Comparison of ENCODE assay signal across 9 cellular contexts in the genomic region with DNA sequence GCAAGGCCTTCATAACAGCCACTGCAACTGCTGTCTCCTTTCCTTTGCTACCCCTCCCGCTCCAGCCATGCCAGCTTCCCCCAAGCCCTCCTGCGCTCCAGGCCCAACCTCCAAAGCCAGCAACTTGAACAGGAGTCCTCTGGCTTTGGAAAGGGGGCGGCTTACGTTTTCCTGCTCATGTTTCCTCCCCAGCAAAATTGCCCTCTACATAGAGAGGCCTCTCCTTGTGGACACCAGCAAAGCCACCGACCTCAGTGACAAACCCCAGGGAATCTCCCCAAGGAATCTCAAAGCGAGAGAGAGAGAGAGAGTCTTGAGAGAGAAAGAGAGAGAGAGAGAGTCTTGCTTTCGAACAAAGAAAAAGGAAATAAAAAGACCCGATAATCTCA. TPM values are rescaled to one million over a fixed set of nuclear protein-coding genes. Genes with fewer than 3 reads are reported as not detected.
DNase-seq lines count a peak whose midpoint lies in the region; ATAC-seq, FAIRE-seq and TF ChIP-seq lines count a peak whose summit lies in the region.
"Had no signal": no experiment of that assay in that cellular context is flagged by ENCODE, and none has a peak within 500 bp of the region (broad histone marks: within the 10 kb centered on the region; RNA-seq: fewer than 3 reads in every experiment).

No MANE protein-coding gene starts in this region.

- peak; percentile 85 for DNase-seq in SHP77 treated with DMSO at 0.1 percent for 48 hours (lab: John Stamatoyannopoulos, UW)
- no peak for DNase-seq in SHP77 (lab: John Stamatoyannopoulos, UW)
- DNase-seq in esophagus muscularis mucosa (ENCODE audit: extremely low spot score): no peak
- no peak for DNase-seq in GM12891 (ENCODE audit: insufficient read length, low spot score)
- DNase-seq in NCI-H1694 treated with DMSO at 0.1 percent for 48 hours (lab: John Stamatoyannopoulos, UW): no peak

- H3K27me3 ChIP-seq in esophagus muscularis mucosa: no peaks in the 10 kb centered on the region
- H3K27me3 ChIP-seq in neutrophil: no peaks in the 10 kb centered on the region

- H3K4me1 ChIP-seq in esophagus muscularis mucosa: peaks cover 37 to 53% (median 48%) of the 10 kb centered on the region in 4 donors
- peaks cover 34 to 35% of the 10 kb centered on the region in 2 experiments for H3K4me1 ChIP-seq in neutrophil (ENCODE audit: control insufficient read depth in 1 of 2, insufficient read depth in 1 of 2, low read depth in 1 of 2, low read length in 1 of 2)

- intact Hi-C loops in esophagus muscularis mucosa (cut with DNase I): loop anchor here (5.0 kb wide), 1 partner anchor 75 kb away; no protein-coding TSS in a partner anchor

- peak; percentile 14 for ATAC-seq in HG02938 (IDR thresholded peaks at IDR 0.05; ENCODE audit: unreplicated experiment)
- ATAC-seq in SK-N-SH treated with all-trans-retinoic acid at 6 μM for 48 hours: peak; percentile 64

- peak overlapping the region; percentile 93 to 96 (median 94) for H3K27ac ChIP-seq in esophagus muscularis mucosa (replicated peaks in 1 of 4)
- peak overlapping the region; percentile 95 for H3K27ac ChIP-seq in neutrophil

- TF ChIP-seq POLR2A in esophagus muscularis mucosa (IDR thresholded peaks at IDR 0.05; ENCODE audit: low read depth) (no peak), GM12891 (IDR thresholded peaks at IDR 0.05; ENCODE audit: low read depth, low read length) (no peak)

- WGBS in esophagus muscularis mucosa: 10% methylated on average over 8 of the region's 8 CpGs

- no peak for FAIRE-seq in GM12891 (lab: Jason Lieb, UNC)
- FAIRE-seq: bronchial epithelial cell had no signal

- TF ChIP-seq EP300 in esophagus muscularis mucosa (IDR thresholded peaks at IDR 0.05): no peak

- TF ChIP-seq CTCF in esophagus muscularis mucosa (IDR thresholded peaks at IDR 0.05): no peak
- TF ChIP-seq CTCF in neutrophil (IDR thresholded peaks at IDR 0.05): no peak

- H3K36me3 ChIP-seq in esophagus muscularis mucosa (peaks cover 10 to 24% (median 19%) of the 10 kb centered on the region in 4 donors), neutrophil (peaks cover 34% of the 10 kb centered on the region)

- H3K9me3 ChIP-seq in esophagus muscularis mucosa (no peaks in the 10 kb centered on the region), neutrophil (no peaks in the 10 kb centered on the region)

- peak overlapping the region; percentile 81 to 95 (median 90) for H3K4me3 ChIP-seq in esophagus muscularis mucosa
- H3K4me3 ChIP-seq in neutrophil (ENCODE audit: low read depth in 1 of 2, low read length in 1 of 2): peak overlapping the region; percentile 91 to 95

TF ChIP-seq in SK-N-SH treated with all-trans-retinoic acid at 6 μM for 48 hours, 23 proteins besides CTCF, POLR2A, EP300 and RAD21:
- TF ChIP-seq ESRRG (CRISPR knock-in tag; IDR thresholded peaks at IDR 0.05) (no peak), ZFP30 (CRISPR knock-in tag; IDR thresholded peaks at IDR 0.05) (peak; percentile 50)

TF ChIP-seq in GM12891, 5 proteins besides CTCF, POLR2A, EP300 and RAD21:
- TF ChIP-seq TAF1 (IDR thresholded peaks at IDR 0.05; ENCODE audit: low read depth, low read length) (no peak), SPI1 (IDR thresholded peaks at IDR 0.05; ENCODE audit: low read depth, low read length) (no peak), POU2F2 (IDR thresholded peaks at IDR 0.05; ENCODE audit: low read depth, low read length) (no peak), PAX5 (IDR thresholded peaks at IDR 0.05; ENCODE audit: insufficient read depth, low read length, severe bottlenecking) (no peak), POLR2AphosphoS5 (IDR thresholded peaks at IDR 0.05; ENCODE audit: low read depth, low read length) (no peak)

RNA-seq across cellular contexts. Expression of a gene that starts 0.4 kb away (rescaled TPM):
- total RNA-seq in esophagus muscularis mucosa: 10 to 100 TPM; 17.9 to 22.9 (median 21.4) TPM
- 13.8 TPM for polyA plus RNA-seq in GM12891 (2012; ENCODE audit: low read depth, missing spikeins)

RNA-seq across cellular contexts. Expression of a gene that starts 17.1 kb away (rescaled TPM):
- 10 to 100 TPM in 1 of 4 donors, 1 to 10 TPM in 3; 5.0 to 10.2 (median 7.1) TPM for total RNA-seq in esophagus muscularis mucosa
- polyA plus RNA-seq in GM12891 (2012; ENCODE audit: low read depth, missing spikeins): 19.5 TPM

RNA-seq across cellular contexts. Expression of a gene that starts 42.7 kb away (rescaled TPM):
- not detected for total RNA-seq in esophagus muscularis mucosa
- 0.14 TPM for polyA plus RNA-seq in GM12891 (2012; ENCODE audit: low read depth, missing spikeins)
- total RNA-seq: bronchial epithelial cell had no signal

RNA-seq across cellular contexts. Expression of a gene that starts 55.3 kb away (rescaled TPM):
- total RNA-seq in esophagus muscularis mucosa: 10 to 100 TPM in 1 of 4 donors, 1 to 10 TPM in 3; 5.3 to 12.9 (median 6.9) TPM
- polyA plus RNA-seq in GM12891 (2012; ENCODE audit: low read depth, missing spikeins): 12.5 TPM
